In genomic region chr1:20151906-20152598, GRCh38 we compare ENCODE assay signal across 1 cellular context.
TF ChIP-seq lines count a peak whose summit lies in the region.

No MANE protein-coding gene starts in this region.

TF ChIP-seq in HepG2, 621 proteins besides CTCF, POLR2A, EP300 and RAD21 (continued from another document and continues in another):
- TF ChIP-seq ZBTB33 (CRISPR knock-in tag; IDR thresholded peaks at IDR 0.05) (no peak; the same call in 1 of the 2 replicates), FOXC1 (CRISPR knock-in tag; IDR thresholded peaks at IDR 0.05; ENCODE audit: borderline replicate concordance) (no peak), RERE (CRISPR knock-in tag; IDR thresholded peaks at IDR 0.05; ENCODE audit: low read depth) (no peak), ZBTB20 (CRISPR knock-in tag; IDR thresholded peaks at IDR 0.05; ENCODE audit: borderline replicate concordance, low read depth) (no peak), ZMYM4 (CRISPR knock-in tag; IDR thresholded peaks at IDR 0.05) (no peak), KAT7 (CRISPR knock-in tag; IDR thresholded peaks at IDR 0.05; ENCODE audit: borderline replicate concordance) (no peak), ZNF34 (CRISPR knock-in tag; IDR thresholded peaks at IDR 0.05; ENCODE audit: borderline replicate concordance) (0 out of 2 replicates have a peak, but pooled peaks have one; percentile 50), ZNF10 (CRISPR knock-in tag; IDR thresholded peaks at IDR 0.05; ENCODE audit: borderline replicate concordance, low read depth) (no peak), IRF9 (CRISPR knock-in tag; IDR thresholded peaks at IDR 0.05; ENCODE audit: borderline replicate concordance) (no peak), EHMT2 (IDR thresholded peaks at IDR 0.05; ENCODE audit: borderline replicate concordance, low read depth, low read length) (no peak), ZNF124 (CRISPR knock-in tag; IDR thresholded peaks at IDR 0.05) (no peak), NFKBIZ (CRISPR knock-in tag; IDR thresholded peaks at IDR 0.05) (no peak), FOXO1 (CRISPR knock-in tag; IDR thresholded peaks at IDR 0.05) (no peak), TEF (CRISPR knock-in tag; IDR thresholded peaks at IDR 0.05) (no peak), IRF1 (CRISPR knock-in tag; IDR thresholded peaks at IDR 0.05; ENCODE audit: low read depth) (no peak), U2AF2 (IDR thresholded peaks at IDR 0.05; ENCODE audit: low read depth, low read length) (no peak), BRCA1 (CRISPR knock-in tag; IDR thresholded peaks at IDR 0.05) (no peak), NFE2L2 (IDR thresholded peaks at IDR 0.05; ENCODE audit: low read length) (no peak), ZNF567 (CRISPR knock-in tag; IDR thresholded peaks at IDR 0.05; ENCODE audit: borderline replicate concordance) (no peak), ZFP41 (CRISPR knock-in tag; IDR thresholded peaks at IDR 0.05; ENCODE audit: borderline replicate concordance) (no peak), ZNF501 (CRISPR knock-in tag; IDR thresholded peaks at IDR 0.05) (no peak), MAZ (IDR thresholded peaks at IDR 0.05; ENCODE audit: borderline replicate concordance, low read depth, low read length) (0 out of 2 replicates have a peak, but pooled peaks have one; percentile 65), MAZ (CRISPR knock-in tag; IDR thresholded peaks at IDR 0.05; ENCODE audit: low read depth) (peak; percentile 63; the same call in 1 of the 2 replicates), ZSCAN5A (CRISPR knock-in tag; IDR thresholded peaks at IDR 0.05; ENCODE audit: borderline replicate concordance) (no peak), ZNF577 (CRISPR knock-in tag; IDR thresholded peaks at IDR 0.05; ENCODE audit: borderline replicate concordance, low read depth) (no peak), ZIK1 (CRISPR knock-in tag; IDR thresholded peaks at IDR 0.05; ENCODE audit: borderline replicate concordance, low read depth) (no peak), MBNL3 (CRISPR knock-in tag; conservative IDR thresholded peaks at IDR 0.05) (no peak), SMARCE1 (IDR thresholded peaks at IDR 0.05; ENCODE audit: borderline replicate concordance) (no peak), BCLAF1 (IDR thresholded peaks at IDR 0.05) (no peak), ZNF484 (CRISPR knock-in tag; IDR thresholded peaks at IDR 0.05; ENCODE audit: borderline replicate concordance, low read depth) (no peak), IKZF5 (CRISPR knock-in tag; IDR thresholded peaks at IDR 0.05) (0 out of 2 replicates have a peak, but pooled peaks have one; percentile 50), ZNF138 (CRISPR knock-in tag; IDR thresholded peaks at IDR 0.05; ENCODE audit: low read depth) (no peak), NKX3-1 (CRISPR knock-in tag; IDR thresholded peaks at IDR 0.05) (no peak), KMT2B (CRISPR knock-in tag; IDR thresholded peaks at IDR 0.05) (no peak), ZNF574 (CRISPR knock-in tag; IDR thresholded peaks at IDR 0.05) (peak; percentile 38; the same call in 1 of the 2 replicates), ZNF784 (CRISPR knock-in tag; IDR thresholded peaks at IDR 0.05; ENCODE audit: borderline replicate concordance) (no peak), PAF1 (CRISPR knock-in tag; IDR thresholded peaks at IDR 0.05) (no peak), SAP130 (CRISPR knock-in tag; IDR thresholded peaks at IDR 0.05; ENCODE audit: low read depth) (no peak), ZNF605 (CRISPR knock-in tag; IDR thresholded peaks at IDR 0.05) (no peak)
